ENCODE assay signal across 8 cellular contexts in the genomic region with DNA sequence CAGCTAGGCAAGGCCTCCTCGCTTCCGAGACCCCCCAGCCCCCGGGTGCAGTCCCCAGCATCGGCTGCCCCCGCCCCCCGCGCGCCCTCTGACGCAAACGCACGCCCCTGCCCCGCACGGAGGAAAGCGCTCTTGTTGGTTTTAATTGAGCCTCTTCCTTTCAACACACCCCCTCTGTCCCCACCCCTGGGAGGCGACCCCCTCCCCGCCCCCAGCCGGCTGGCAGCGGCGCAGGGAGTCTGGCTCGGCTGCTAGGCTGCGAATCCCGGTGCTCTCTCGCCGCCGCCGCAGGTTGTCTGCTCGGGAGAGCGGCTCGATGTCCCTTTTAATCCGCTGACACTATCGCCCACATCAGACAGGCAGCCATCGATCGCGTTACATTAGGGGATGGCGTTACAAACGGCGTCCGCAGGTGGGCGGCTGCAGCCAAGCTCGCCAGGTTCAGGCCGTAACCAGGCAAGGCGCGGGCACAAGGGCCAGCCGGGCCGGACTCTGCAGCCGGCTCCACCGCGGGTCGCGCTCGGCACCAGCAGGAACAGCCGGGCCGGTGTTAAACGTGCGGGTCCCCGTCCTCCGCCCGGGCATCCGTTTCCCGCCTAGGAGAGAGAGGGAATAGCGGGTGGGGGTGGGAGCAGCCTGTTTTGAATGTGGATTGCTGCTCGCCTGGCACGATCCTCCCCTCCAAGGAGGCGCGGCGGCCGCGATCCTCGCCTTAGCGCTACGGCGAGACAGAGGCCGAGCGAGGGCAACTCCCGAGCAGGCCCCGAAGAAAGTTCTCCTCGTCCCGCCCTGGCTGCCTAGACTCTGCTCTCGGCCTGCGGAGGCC. TPM values are rescaled to one million over a fixed set of nuclear protein-coding genes. Genes with fewer than 3 reads are reported as not detected.
DNase-seq lines count a peak whose midpoint lies in the region; ATAC-seq and TF ChIP-seq lines count a peak whose summit lies in the region.

No MANE protein-coding gene starts in this region.

- H3K4me3 ChIP-seq in right cardiac atrium (ENCODE audit: low read length) (peak overlapping the region; percentile 96), skeletal muscle cell (ENCODE audit: low read depth, low read length) (peak overlapping the region; percentile 71)

- under 1% methylated on average over 80 of the region's 80 CpGs for WGBS in right cardiac atrium

- no peaks in the 10 kb centered on the region for H3K36me3 Mint-ChIP-seq in CD4-positive, alpha-beta T cell (ENCODE audit: low read depth)
- no peaks in the 10 kb centered on the region for H3K36me3 Mint-ChIP-seq in activated naive CD8-positive, alpha-beta T cell treated with anti-CD3 and anti-CD28 coated beads for 36 hours

- H3K4me1 Mint-ChIP-seq in CD4-positive, alpha-beta T cell (ENCODE audit: low read depth), result peaks cover 22% of the 10 kb centered on the region
- H3K4me1 Mint-ChIP-seq in activated naive CD8-positive, alpha-beta T cell treated with anti-CD3 and anti-CD28 coated beads for 36 hours, result peaks cover 16% of the 10 kb centered on the region

- no peak for DNase-seq in CD4-positive, alpha-beta T cell
- peak; percentile 19 for DNase-seq in HS-5 (ENCODE audit: low read depth)
- no peak for DNase-seq in activated naive CD8-positive, alpha-beta T cell treated with anti-CD3 and anti-CD28 coated beads for 36 hours
- peak; percentile 41 to 81 (median 76) for DNase-seq in right cardiac atrium
- no peak for DNase-seq in skeletal muscle cell (ENCODE audit: low read depth)
- DNase-seq in NCI-H128 (lab: John Stamatoyannopoulos, UW; ENCODE audit: unreplicated experiment), result no peak
- no peak for DNase-seq in putamen (ENCODE audit: low spot score)

- CTCF ChIA-PET in CD4-positive, alpha-beta T cell (lab: Charles Lee), result no interaction called here

- no peak overlapping the region for H3K27ac ChIP-seq in CD4-positive, alpha-beta T cell (ENCODE audit: low read depth, low read length)
- no peak overlapping the region for H3K27ac ChIP-seq in right cardiac atrium (ENCODE audit: low read length)

- H3K9me3 Mint-ChIP-seq in CD4-positive, alpha-beta T cell, result no peaks in the 10 kb centered on the region
- H3K9me3 Mint-ChIP-seq in activated naive CD8-positive, alpha-beta T cell treated with anti-CD3 and anti-CD28 coated beads for 36 hours, result no peaks in the 10 kb centered on the region

- no peaks in the 10 kb centered on the region for H3K4me1 ChIP-seq in right cardiac atrium (ENCODE audit: control insufficient read depth, insufficient read depth, low read length)

- peaks cover 57% of the 10 kb centered on the region for H3K27me3 Mint-ChIP-seq in CD4-positive, alpha-beta T cell
- H3K27me3 Mint-ChIP-seq in activated naive CD8-positive, alpha-beta T cell treated with anti-CD3 and anti-CD28 coated beads for 36 hours, result peaks cover 61% of the 10 kb centered on the region

- intact Hi-C loops in CD4-positive, alpha-beta T cell (cut with DNase I, micrococcal nuclease), result loop anchor here (2.0 to 5.0 kb wide), 4 partner anchors 38 to 1158 kb away; no protein-coding TSS in a partner anchor
- intact Hi-C loops in right cardiac atrium (cut with DNase I), result loop anchor here in 2 of 4 donors (5.0 to 10.0 kb wide), 2 partner anchors 223 to 485 kb away; no protein-coding TSS in a partner anchor

- TF ChIP-seq CTCF in CD4-positive, alpha-beta T cell (IDR thresholded peaks at IDR 0.05), result no peak

- ATAC-seq in CD4-positive, alpha-beta T cell (ENCODE audit: poor library complexity), result no peak
- ATAC-seq in right cardiac atrium, result peak; percentile 11 to 33
- ATAC-seq in GM19452 (IDR thresholded peaks at IDR 0.05; ENCODE audit: unreplicated experiment), result no peak

- peaks cover 87% of the 10 kb centered on the region for H3K27me3 ChIP-seq in CD4-positive, alpha-beta T cell (ENCODE audit: control insufficient read depth, insufficient read depth, low read length)
- H3K27me3 ChIP-seq in right cardiac atrium (ENCODE audit: control insufficient read depth, insufficient read depth), result no peaks in the 10 kb centered on the region

- H3K4me3 Mint-ChIP-seq in CD4-positive, alpha-beta T cell, result peak overlapping the region; percentile 81
- H3K4me3 Mint-ChIP-seq in activated naive CD8-positive, alpha-beta T cell treated with anti-CD3 and anti-CD28 coated beads for 36 hours, result peak overlapping the region; percentile 67

- H3K27ac Mint-ChIP-seq in CD4-positive, alpha-beta T cell, result no peak overlapping the region
- H3K27ac Mint-ChIP-seq in activated naive CD8-positive, alpha-beta T cell treated with anti-CD3 and anti-CD28 coated beads for 36 hours, result no peak overlapping the region

- POLR2A ChIA-PET in CD4-positive, alpha-beta T cell (lab: Charles Lee), result no interaction called here

- H3K9me3 ChIP-seq in CD4-positive, alpha-beta T cell (ENCODE audit: control insufficient read depth, low read length), result no peaks in the 10 kb centered on the region
- H3K9me3 ChIP-seq in right cardiac atrium (ENCODE audit: control insufficient read depth, low read length), result no peaks in the 10 kb centered on the region

RNA-seq across cellular contexts. Expression of gene NR2F1-AS1, which starts 1.2 kb away (rescaled TPM):
- total RNA-seq in CD4-positive, alpha-beta T cell, result not detected
- total RNA-seq in activated naive CD8-positive, alpha-beta T cell treated with anti-CD3 and anti-CD28 coated beads for 36 hours, result not detected
- 10 to 100 TPM in 3 of 4 donors, 1 to 10 TPM in 1; 7.8 to 13.2 (median 11.8) TPM for total RNA-seq in right cardiac atrium
- 10.3 TPM for polyA plus RNA-seq in right cardiac atrium

RNA-seq across cellular contexts. Expression of gene NR2F1, which starts 3.2 kb away (rescaled TPM):
- total RNA-seq in CD4-positive, alpha-beta T cell, result not detected
- total RNA-seq in activated naive CD8-positive, alpha-beta T cell treated with anti-CD3 and anti-CD28 coated beads for 36 hours, result not detected
- total RNA-seq in right cardiac atrium, result 10 to 100 TPM; 22.1 to 59.2 (median 42.6) TPM
- polyA plus RNA-seq in right cardiac atrium, result 29.0 TPM

Comparison
In these comparisons a context has a peak if more than half of its experiments do, and no peak if none do; other contexts are left out.
1. ATAC-seq: peak in right cardiac atrium (2 of 2); none in CD4-positive, alpha-beta T cell (single experiment) and GM19452 (single experiment).
2. DNase-seq: peak in HS-5 (single experiment) and right cardiac atrium (3 of 3); none in CD4-positive, alpha-beta T cell (0 of 10), activated naive CD8-positive, alpha-beta T cell treated with anti-CD3 and anti-CD28 coated beads for 36 hours (single experiment), skeletal muscle cell (single experiment), NCI-H128 (single experiment) and putamen (single experiment).
3. RNA of gene NR2F1-AS1, which starts 1.2 kb away (total RNA-seq): 7.8 to 13.2 TPM in right cardiac atrium; not detected in CD4-positive, alpha-beta T cell and not detected in activated naive CD8-positive, alpha-beta T cell treated with anti-CD3 and anti-CD28 coated beads for 36 hours; every median in the first group is over 4 times any median in the second.
4. RNA of gene NR2F1, which starts 3.2 kb away (total RNA-seq): 22.1 to 59.2 TPM in right cardiac atrium; not detected in CD4-positive, alpha-beta T cell and not detected in activated naive CD8-positive, alpha-beta T cell treated with anti-CD3 and anti-CD28 coated beads for 36 hours; every median in the first group is over 10 times any median in the second.